8 cellular contexts compared by ENCODE assay signal in genomic region chr12:47818701-47819543, GRCh38. TPM values are rescaled to one million over a fixed set of nuclear protein-coding genes. Genes with fewer than 3 reads are reported as not detected.
DNase-seq lines count a peak whose midpoint lies in the region; ATAC-seq and TF ChIP-seq lines count a peak whose summit lies in the region.

No MANE protein-coding gene starts in this region.

- H4K20me1 ChIP-seq in OCI-LY3 (ENCODE audit: insufficient read depth, low read length), result no peaks in the 10 kb centered on the region

- peak overlapping the region; percentile 91 for H3K4me3 ChIP-seq in HFF-Myc (replicated peaks; ENCODE audit: low read depth, low read length)
- H3K4me3 ChIP-seq in OCI-LY3 (ENCODE audit: low read length), result peak overlapping the region; percentile 79
- peak overlapping the region; percentile 77 to 96 for H3K4me3 ChIP-seq in right atrium auricular region
- peak overlapping the region; percentile 80 for H3K4me3 ChIP-seq in psoas muscle

- ATAC-seq in psoas muscle, result peak; percentile 39 to 62 (median 48)

- peak overlapping the region; percentile 96 for H3K4me2 ChIP-seq in OCI-LY3 (ENCODE audit: low read length)

- H3K27ac ChIP-seq in OCI-LY3 (ENCODE audit: low read length) (peak overlapping the region; percentile 69), adipose tissue (ENCODE audit: low read depth, low read length) (peak overlapping the region; percentile 94), right atrium auricular region (peak overlapping the region; percentile 95 to 99), psoas muscle (peak overlapping the region; percentile 91)

- H3K27me3 ChIP-seq in OCI-LY3 (ENCODE audit: low read depth, low read length), result no peaks in the 10 kb centered on the region
- H3K27me3 ChIP-seq in right atrium auricular region, result no peaks in the 10 kb centered on the region
- H3K27me3 ChIP-seq in psoas muscle (ENCODE audit: insufficient read depth in 3 of 3, low read length in 2 of 3), result no peaks in the 10 kb centered on the region

- H3K9me3 ChIP-seq in OCI-LY3 (ENCODE audit: insufficient read depth, low read length), result no peaks in the 10 kb centered on the region
- H3K9me3 ChIP-seq in right atrium auricular region, result no peaks in the 10 kb centered on the region
- H3K9me3 ChIP-seq in psoas muscle, result no peaks in the 10 kb centered on the region

- H3K4me1 ChIP-seq in OCI-LY3 (ENCODE audit: low read length) (peaks cover 59% of the 10 kb centered on the region), right atrium auricular region (peaks cover 0 to 90% of the 10 kb centered on the region in 2 donors), psoas muscle (peaks cover 44% of the 10 kb centered on the region)

- peaks cover 67% of the 10 kb centered on the region for H3K79me2 ChIP-seq in OCI-LY3 (ENCODE audit: low read length)

- 1 to 25% (median 3%) methylated on average over 36 to 49 of the region's 49 CpGs for WGBS in adipose tissue, 3 donors
- WGBS in psoas muscle, 3 donors, result 9 to 15% (median 12%) methylated on average over 34 to 49 of the region's 49 CpGs

- peak overlapping the region; percentile 88 for H3K9ac ChIP-seq in OCI-LY3 (ENCODE audit: low read length)

- H2AFZ ChIP-seq in OCI-LY3 (ENCODE audit: low read depth, low read length), result no peak overlapping the region

- H3K36me3 ChIP-seq in OCI-LY3 (replicated peaks; ENCODE audit: low read depth, low read length) (peaks cover 8% of the 10 kb centered on the region), right atrium auricular region (no peaks in the 10 kb centered on the region), psoas muscle (ENCODE audit: insufficient read depth in 1 of 2, low read depth in 1 of 2) (no peaks in the 10 kb centered on the region)

- DNase-seq in EL, result peak; percentile 68
- no peak for DNase-seq in HFF-Myc (ENCODE audit: extremely low read depth, low read depth)
- no peak for DNase-seq in right atrium auricular region (ENCODE audit: low spot score)
- peak; percentile 79 to 87 for DNase-seq in psoas muscle
- no peak for DNase-seq in NCI-H2171 treated with DMSO at 0.1 percent for 48 hours (lab: John Stamatoyannopoulos, UW)
- no peak for DNase-seq in Kasumi-1 (lab: John Stamatoyannopoulos, UW)

- intact Hi-C loops in psoas muscle (cut with DNase I), result no loop called here

- TF ChIP-seq CTCF in HFF-Myc (IDR thresholded peaks at IDR 0.05; ENCODE audit: low read depth, low read length, missing control alignments) (peak; percentile 30), OCI-LY3 (IDR thresholded peaks at IDR 0.05; ENCODE audit: low read depth, low read length) (peak; percentile 44), right atrium auricular region (IDR thresholded peaks at IDR 0.05) (peak in 1 of 2 donors; percentile 60), psoas muscle (IDR thresholded peaks at IDR 0.05) (peak; percentile 28)

RNA-seq across cellular contexts. Expression of gene HDAC7, which starts 0.8 kb away (rescaled TPM):
- polyA plus RNA-seq in adipose tissue (100 to 1,000 TPM in 1 of 3 donors, 10 to 100 TPM in 2; 18.9 to 107 (median 59.0) TPM), psoas muscle (10 to 100 TPM; 11.0 to 25.2 (median 13.6) TPM)
- total RNA-seq in right atrium auricular region (10 to 100 TPM; 33.4 to 60.2 TPM), psoas muscle (10 to 100 TPM; 21.4 to 27.8 (median 23.5) TPM)

RNA-seq across cellular contexts. Expression of gene SLC48A1, which starts 45.9 kb away (rescaled TPM):
- 10 to 100 TPM in 2 of 3 donors, 1 to 10 TPM in 1; 9.8 to 21.4 (median 17.0) TPM for polyA plus RNA-seq in adipose tissue
- total RNA-seq in right atrium auricular region, result 10 to 100 TPM; 48.9 to 52.0 TPM
- total RNA-seq in psoas muscle, result 10 to 100 TPM; 21.8 to 28.7 (median 27.3) TPM
- 10 to 100 TPM; 12.7 to 23.5 (median 19.6) TPM for polyA plus RNA-seq in psoas muscle

Comparison
In these comparisons a context has a peak if more than half of its experiments do, and no peak if none do; other contexts are left out.
1. DNase-seq: peak in EL (single experiment) and psoas muscle (2 of 2); none in HFF-Myc (single experiment), right atrium auricular region (single experiment), NCI-H2171 treated with DMSO at 0.1 percent for 48 hours (single experiment) and Kasumi-1 (0 of 2).
2. Peak in every context shown above with its lines, with median percentiles within 50 percentile points of each other: H3K4me3 ChIP-seq and H3K27ac ChIP-seq.